ENCODE assay signal across 8 cellular contexts in genomic region chr2:170813611-170814550, GRCh38. TPM values are rescaled to one million over a fixed set of nuclear protein-coding genes. Genes with fewer than 3 reads are reported as not detected.
DNase-seq lines count a peak whose midpoint lies in the region; ATAC-seq and TF ChIP-seq lines count a peak whose summit lies in the region.

No MANE protein-coding gene starts in this region.

- H3K27me3 ChIP-seq in HUES64 (ENCODE audit: insufficient read depth, low read length): peaks cover 61% of the 10 kb centered on the region
- H3K27me3 ChIP-seq in esophagus muscularis mucosa: peaks cover 10 to 66% (median 56%) of the 10 kb centered on the region in 4 donors
- H3K27me3 ChIP-seq in stomach: peaks cover 35 to 78% (median 60%) of the 10 kb centered on the region in 3 donors
- H3K27me3 ChIP-seq in vagina: peaks cover 41% of the 10 kb centered on the region

- WGBS in HUES64: 5% methylated on average over 38 of the region's 42 CpGs
- whole genome bisulfite sequencing in esophagus muscularis mucosa: 4% methylated on average over 32 of the region's 42 CpGs
- WGBS in stomach, 5 donors: 6 to 10% (median 7%) methylated on average over 42 of the region's 42 CpGs

- no peak for TF ChIP-seq POLR2A in esophagus muscularis mucosa (IDR thresholded peaks at IDR 0.05; ENCODE audit: low read depth)
- TF ChIP-seq POLR2A in stomach (IDR thresholded peaks at IDR 0.05): no peak
- TF ChIP-seq POLR2A in vagina (IDR thresholded peaks at IDR 0.05): no peak

- peak; percentile 14 for DNase-seq in COLO668 (lab: John Stamatoyannopoulos, UW; ENCODE audit: unreplicated experiment)
- peak; percentile 21 for DNase-seq in activated CD4-positive, alpha-beta T cell treated with anti-CD3 and anti-CD28 coated beads, Interleukin-2, amount 50 U/mL, for 1 hour
- no peak for DNase-seq in left lobe of liver (ENCODE audit: low spot score)
- DNase-seq in esophagus muscularis mucosa (ENCODE audit: extremely low spot score): no peak
- DNase-seq in stomach: no peak
- no peak for DNase-seq in vagina (ENCODE audit: extremely low spot score in 2 of 2)
- DNase-seq in osteocyte (ENCODE audit: extremely low spot score, unreplicated experiment): no peak

- H3K4me3 ChIP-seq in HUES64 (ENCODE audit: low read length): peak overlapping the region; percentile 72
- no peak overlapping the region for H3K4me3 ChIP-seq in esophagus muscularis mucosa
- no peak overlapping the region for H3K4me3 ChIP-seq in stomach
- no peak overlapping the region for H3K4me3 ChIP-seq in vagina

- H3K4me1 ChIP-seq in HUES64 (ENCODE audit: insufficient read depth, low read length) (peaks cover 21% of the 10 kb centered on the region), esophagus muscularis mucosa (peaks cover 42 to 56% (median 53%) of the 10 kb centered on the region in 4 donors), stomach (peaks cover 38 to 55% (median 49%) of the 10 kb centered on the region in 4 donors), vagina (peaks cover 47% of the 10 kb centered on the region)

- H3K36me3 Mint-ChIP-seq in osteocyte (ENCODE audit: unreplicated experiment): no peaks in the 10 kb centered on the region

- 0 out of 2 replicates have a peak overlapping the region, but pooled peaks have one; percentile 1 for H3K9ac ChIP-seq in HUES64 (ENCODE audit: low read depth, low read length)

- peaks cover 76% of the 10 kb centered on the region for H3K27me3 Mint-ChIP-seq in osteocyte (ENCODE audit: unreplicated experiment)

- H3K4me3 Mint-ChIP-seq in osteocyte (ENCODE audit: unreplicated experiment): no peak overlapping the region

- no peak overlapping the region for H3K27ac ChIP-seq in HUES64 (ENCODE audit: low read depth, low read length)
- H3K27ac ChIP-seq in esophagus muscularis mucosa (replicated peaks in 1 of 4): no peak overlapping the region
- no peak overlapping the region for H3K27ac ChIP-seq in stomach
- H3K27ac ChIP-seq in vagina: no peak overlapping the region

- TF ChIP-seq CTCF in esophagus muscularis mucosa (IDR thresholded peaks at IDR 0.05) (no peak), stomach (IDR thresholded peaks at IDR 0.05) (no peak), vagina (IDR thresholded peaks at IDR 0.05) (no peak), osteocyte (IDR thresholded peaks at IDR 0.05) (no peak)

- no peak overlapping the region for H3K27ac Mint-ChIP-seq in osteocyte (ENCODE audit: unreplicated experiment)

- no peak for TF ChIP-seq EP300 in esophagus muscularis mucosa (IDR thresholded peaks at IDR 0.05)
- no peak for TF ChIP-seq EP300 in stomach (IDR thresholded peaks at IDR 0.05)

- H3K9me3 ChIP-seq in HUES64 (ENCODE audit: insufficient read depth, low read depth, low read length) (no peaks in the 10 kb centered on the region), esophagus muscularis mucosa (no peaks in the 10 kb centered on the region), stomach (no peaks in the 10 kb centered on the region), vagina (no peaks in the 10 kb centered on the region)

- H3K36me3 ChIP-seq in HUES64 (ENCODE audit: insufficient read depth, low read length) (no peaks in the 10 kb centered on the region), esophagus muscularis mucosa (no peaks in the 10 kb centered on the region), stomach (no peaks in the 10 kb centered on the region), vagina (no peaks in the 10 kb centered on the region)

- H3K9me3 Mint-ChIP-seq in osteocyte (ENCODE audit: unreplicated experiment): no peaks in the 10 kb centered on the region

- peaks cover 34% of the 10 kb centered on the region for H3K4me1 Mint-ChIP-seq in osteocyte (ENCODE audit: unreplicated experiment)

- peak; percentile 48 for ATAC-seq in left lobe of liver

- intact Hi-C loops in esophagus muscularis mucosa (cut with DNase I): loop anchor here (2.0 to 5.0 kb wide), 4 partner anchors 42 to 445 kb away; partner anchors contain the start of genes ERICH2 and SP5
- intact Hi-C loops in stomach (cut with DNase I; ENCODE audit: low total_unique reads): loop anchor here (10.0 kb wide), 2 partner anchors 99 to 449 kb away; partner anchors contain the start of gene SP5
- intact Hi-C loops in vagina (cut with DNase I): loop anchor here (5.0 to 10.0 kb wide), 4 partner anchors 99 to 577 kb away; partner anchors contain the start of gene SP5

RNA-seq across cellular contexts. Expression of gene GAD1, which starts 2.8 kb away (rescaled TPM):
- 16.4 TPM for polyA plus RNA-seq in HUES64 (2013, experiment 1 of 2)
- 18.3 TPM for polyA plus RNA-seq in HUES64 (2013, experiment 2 of 2)
- total RNA-seq in left lobe of liver (not detected), esophagus muscularis mucosa (not detected), stomach (1 to 10 TPM in 1 of 5 donors, not detected in 4; 2.4 TPM), vagina (not detected), osteocyte (not detected in 2 replicates)
- polyA plus RNA-seq in stomach: under 1 TPM in 2 of 3 donors, not detected in 1; 0.38 to 0.81 TPM

RNA-seq across cellular contexts. Expression of gene ERICH2, which starts 43.7 kb away (rescaled TPM):
- polyA plus RNA-seq in HUES64 (2013, experiment 1 of 2): 3.5 TPM
- 3.7 TPM for polyA plus RNA-seq in HUES64 (2013, experiment 2 of 2)
- 1.5 TPM for total RNA-seq in left lobe of liver
- total RNA-seq in esophagus muscularis mucosa: 1 to 10 TPM in 1 of 4 donors, not detected in 3; 1.7 TPM
- not detected for total RNA-seq in stomach
- 1 to 10 TPM; 1.5 to 6.8 (median 6.1) TPM for polyA plus RNA-seq in stomach
- total RNA-seq in vagina: not detected
- not detected in 2 replicates for total RNA-seq in osteocyte

Comparison
In these comparisons a context has a peak if more than half of its experiments do, and no peak if none do; other contexts are left out.
1. DNase-seq: peak in COLO668 (single experiment) and activated CD4-positive, alpha-beta T cell treated with anti-CD3 and anti-CD28 coated beads, Interleukin-2, amount 50 U/mL, for 1 hour (single experiment); none in left lobe of liver (single experiment), esophagus muscularis mucosa (single experiment), stomach (single experiment), vagina (0 of 2) and osteocyte (single experiment).